Comparison of ENCODE assay signal across 22 cellular contexts in the genomic region with DNA sequence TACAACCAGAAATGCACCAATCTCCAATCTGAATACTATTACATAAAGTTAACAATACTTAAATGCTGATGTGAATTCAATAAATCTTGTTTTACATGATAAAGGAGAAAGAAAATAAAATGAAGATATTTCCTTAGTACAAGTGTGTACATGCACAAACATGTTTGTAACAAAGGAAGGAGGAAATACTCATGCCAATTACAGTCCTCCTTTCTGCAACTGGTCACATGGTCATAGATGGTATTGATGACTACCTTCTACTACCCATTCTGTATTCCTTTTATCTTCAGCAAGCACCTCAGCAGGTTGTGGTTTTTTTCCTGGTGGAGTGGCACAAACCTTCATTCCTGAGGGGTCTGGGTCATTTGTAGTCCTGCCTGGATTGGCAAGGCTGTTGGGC.
"Had no signal": no experiment of that assay in that cellular context is flagged by ENCODE, and none has a peak within 500 bp of the region (broad histone marks: within the 10 kb centered on the region; RNA-seq: fewer than 3 reads in every experiment).

No MANE protein-coding gene starts in this region.

- DNase-seq: dermis blood vessel endothelial cell; dorsolateral prefrontal cortex; effector CD4-positive, alpha-beta T cell; effector memory CD4-positive, alpha-beta T cell; foreskin melanocyte; gastrocnemius medialis; glutamatergic neuron; head of caudate nucleus; heart right ventricle; hippocampal formation; left cardiac atrium; left lung; left ventricle myocardium superior; lower lobe of right lung; mesendoderm; midbrain had no signal

- H3K27ac ChIP-seq: coronary artery, dorsolateral prefrontal cortex, esophagus muscularis mucosa, gastrocnemius medialis, heart right ventricle, left lung, lower lobe of right lung had no signal

- H3K36me3 ChIP-seq: esophagus muscularis mucosa, gastrocnemius medialis, heart right ventricle, left lung, lower lobe of right lung had no signal

- H3K9me3 ChIP-seq: gastrocnemius medialis, lower lobe of right lung had no signal

- H3K4me3 ChIP-seq: coronary artery, dorsolateral prefrontal cortex, esophagus muscularis mucosa, gastrocnemius medialis, heart right ventricle, left lung, lower lobe of right lung had no signal

- H3K27me3 ChIP-seq: dorsolateral prefrontal cortex, esophagus muscularis mucosa, gastrocnemius medialis, heart right ventricle, left lung had no signal

- H3K4me1 ChIP-seq: esophagus muscularis mucosa, gastrocnemius medialis, heart right ventricle, left lung, lower lobe of right lung had no signal

- FAIRE-seq: colon, endothelial cell of umbilical vein, islet of Langerhans, keratinocyte had no signal
